Comparison of ENCODE assay signal across 8 cellular contexts in the genomic region with DNA sequence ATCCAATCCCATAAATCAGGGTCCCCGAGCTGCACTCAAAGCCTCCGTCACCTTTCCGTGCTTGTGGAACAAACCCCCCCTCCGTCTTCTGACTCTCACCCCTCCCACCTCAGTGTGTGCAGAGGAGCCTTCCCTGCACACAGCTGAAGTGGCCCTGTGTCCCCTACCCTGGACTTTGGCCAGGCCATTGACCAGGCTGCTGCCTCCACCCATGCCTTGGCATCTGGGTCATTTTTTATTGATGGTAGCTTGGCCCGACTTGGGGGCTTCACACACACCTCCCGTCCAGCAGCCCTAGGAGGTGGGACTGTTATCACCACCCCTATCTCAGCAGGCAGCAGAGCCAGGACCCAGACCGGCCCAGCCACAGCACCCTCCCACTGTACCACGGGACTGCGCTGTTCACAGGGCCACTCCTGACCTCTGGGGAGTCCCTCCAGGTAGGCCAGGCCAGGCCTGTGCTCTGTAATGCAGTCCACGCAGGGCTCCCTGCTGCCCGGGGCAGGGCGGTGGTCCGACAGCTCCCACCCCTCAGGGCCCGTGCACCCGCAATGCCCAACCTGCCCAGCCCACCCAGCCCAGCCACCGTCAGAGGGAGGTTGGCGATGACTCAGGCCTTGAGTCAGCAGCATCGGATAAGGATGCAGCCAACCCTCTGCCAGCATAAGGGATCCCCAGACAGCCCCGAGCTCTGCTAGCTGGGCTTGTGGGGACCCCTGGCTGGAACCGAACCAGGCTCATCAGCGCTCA. TPM values are rescaled to one million over a fixed set of nuclear protein-coding genes. Genes with fewer than 3 reads are reported as not detected.
DNase-seq lines count a peak whose midpoint lies in the region; ATAC-seq, FAIRE-seq and TF ChIP-seq lines count a peak whose summit lies in the region.

No MANE protein-coding gene starts in this region.

- ATAC-seq in GM21381 (IDR thresholded peaks at IDR 0.05; ENCODE audit: unreplicated experiment) = no peak
- ATAC-seq in GM21526 (IDR thresholded peaks at IDR 0.05; ENCODE audit: low FRiP score, unreplicated experiment) = no peak
- ATAC-seq in GM21786 (IDR thresholded peaks at IDR 0.05; ENCODE audit: unreplicated experiment) = no peak

- H3K36me3 ChIP-seq in ascending aorta (no peaks in the 10 kb centered on the region), kidney (ENCODE audit: control insufficient read depth in 1 of 2, insufficient read depth in 2 of 2, low read length in 2 of 2) (no peaks in the 10 kb centered on the region)

- H3K4me3 ChIP-seq in ascending aorta (peak overlapping the region in 1 of 2 donors; percentile 58), kidney (ENCODE audit: low read length in 2 of 2) (no peak overlapping the region)

- no peak for TF ChIP-seq CTCF in ascending aorta (IDR thresholded peaks at IDR 0.05)
- TF ChIP-seq CTCF in kidney (IDR thresholded peaks at IDR 0.05; ENCODE audit: borderline replicate concordance, extremely low read depth, insufficient read depth) = no peak

- peak overlapping the region; percentile 85 to 89 for H3K27ac ChIP-seq in ascending aorta
- peak overlapping the region; percentile 60 to 72 for H3K27ac ChIP-seq in kidney (ENCODE audit: low read depth in 2 of 2, low read length in 2 of 2)

- FAIRE-seq in kidney (lab: Jason Lieb, UNC) = no peak

- H3K4me1 ChIP-seq in ascending aorta (peaks cover 45 to 52% of the 10 kb centered on the region in 2 donors), kidney (ENCODE audit: control insufficient read depth in 1 of 2, insufficient read depth in 1 of 2, low read depth in 1 of 2, low read length in 2 of 2) (peaks cover 18 to 39% of the 10 kb centered on the region in 2 donors)

- H3K9me3 ChIP-seq in ascending aorta = no peaks in the 10 kb centered on the region
- H3K9me3 ChIP-seq in kidney (ENCODE audit: control insufficient read depth in 1 of 2, low read length in 2 of 2) = no peaks in the 10 kb centered on the region

- H3K27me3 ChIP-seq in ascending aorta = no peaks in the 10 kb centered on the region

- H3K9ac ChIP-seq in kidney (ENCODE audit: low read length in 2 of 2) = no peak overlapping the region

- intact Hi-C loops in ascending aorta (cut with DNase I) (loop anchor here (2.0 to 10.0 kb wide), 5 partner anchors 29 to 805 kb away; a partner anchor contains a TSS), kidney (cut with DNase I) (no loop called here)

- DNase-seq in HUDEP-2 (lab: John Stamatoyannopoulos, UW; ENCODE audit: unreplicated experiment in 76 of 76) (peak in 61 of 76 experiments; percentile 10 to 72 (median 47)), ascending aorta (ENCODE audit: low spot score in 2 of 2) (peak; percentile 46 to 87), kidney (peak; percentile 82), superior temporal gyrus (ENCODE audit: extremely low spot score) (peak; percentile 72), iPS-NIHi7 (ENCODE audit: extremely low spot score) (no peak)

RNA-seq across cellular contexts. Expression of a gene that starts 9.2 kb away (rescaled TPM):
- 249 TPM for total RNA-seq in ascending aorta
- 82.7 TPM for total RNA-seq in kidney
- polyA plus RNA-seq in kidney (ENCODE audit: insufficient read depth, low read depth, low replicate concordance) = 58.5 TPM

RNA-seq across cellular contexts. Expression of a gene that starts 43.8 kb away (rescaled TPM):
- total RNA-seq in ascending aorta (30.2 TPM), kidney (7.5 TPM)
- polyA plus RNA-seq in kidney (ENCODE audit: insufficient read depth, low read depth, low replicate concordance) = 16.5 TPM
